In the genomic region with DNA sequence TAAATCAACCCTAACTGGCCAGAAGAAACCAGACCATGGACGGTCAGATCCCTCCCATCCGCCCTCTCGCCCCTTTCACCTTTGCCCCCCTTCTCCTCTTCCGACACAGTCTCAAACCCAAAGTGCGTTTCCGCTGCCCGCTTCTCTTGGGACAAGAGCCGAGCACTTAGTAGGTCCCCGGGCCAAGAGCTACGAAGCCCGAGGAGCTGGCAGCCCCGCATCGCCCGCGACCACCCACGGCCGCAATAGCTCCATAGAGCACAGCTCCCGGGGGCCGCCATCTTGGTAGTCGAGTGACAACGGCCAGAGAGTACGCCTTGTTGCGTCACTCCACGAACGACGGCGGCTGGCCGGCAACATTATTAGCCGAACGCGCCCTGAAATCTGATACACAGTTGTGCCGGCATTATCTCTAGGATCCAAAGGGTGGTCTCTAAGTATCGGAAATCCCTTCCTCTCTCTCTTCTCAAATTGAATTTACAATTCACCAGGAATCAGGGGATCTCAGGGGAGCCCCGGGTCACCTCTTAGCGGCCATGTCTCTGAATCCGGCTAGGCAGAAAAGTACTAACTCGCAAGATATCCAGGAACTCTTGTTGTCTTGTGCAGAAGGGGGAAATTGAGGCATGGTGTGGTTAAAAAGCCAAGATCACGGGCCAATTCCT, we compare ENCODE assay signal across 7 cellular contexts. TPM values are rescaled to one million over a fixed set of nuclear protein-coding genes. Genes with fewer than 3 reads are reported as not detected.
DNase-seq lines count a peak whose midpoint lies in the region; ATAC-seq, FAIRE-seq and TF ChIP-seq lines count a peak whose summit lies in the region.

A gene with protein sequence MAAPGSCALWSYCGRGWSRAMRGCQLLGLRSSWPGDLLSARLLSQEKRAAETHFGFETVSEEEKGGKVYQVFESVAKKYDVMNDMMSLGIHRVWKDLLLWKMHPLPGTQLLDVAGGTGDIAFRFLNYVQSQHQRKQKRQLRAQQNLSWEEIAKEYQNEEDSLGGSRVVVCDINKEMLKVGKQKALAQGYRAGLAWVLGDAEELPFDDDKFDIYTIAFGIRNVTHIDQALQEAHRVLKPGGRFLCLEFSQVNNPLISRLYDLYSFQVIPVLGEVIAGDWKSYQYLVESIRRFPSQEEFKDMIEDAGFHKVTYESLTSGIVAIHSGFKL (minus strand): TSS at position 298 of the 665 bp plus-strand sequence. CDS start 17 bp downstream, at position 281.

- peak; percentile 71 for FAIRE-seq in GM18507 (lab: Jason Lieb, UNC)

- H3K27me3 ChIP-seq in gastrocnemius medialis: no peaks in the 10 kb centered on the region

- H3K4me1 ChIP-seq in gastrocnemius medialis: peaks cover 5 to 9% of the 10 kb centered on the region in 2 donors

- H3K4me3 ChIP-seq in gastrocnemius medialis: peak within 1 kb of the TSS; percentile 72 to 93 (median 87)

- peak within 1 kb of the TSS; percentile 89 to 97 (median 96) for H3K27ac ChIP-seq in gastrocnemius medialis

- peak within 1 kb of the TSS; percentile 96 to 100 (median 100) for H3K4me3 Mint-ChIP-seq in brain

- no peaks in the 10 kb centered on the region for H3K36me3 ChIP-seq in gastrocnemius medialis

- intact Hi-C loops in gastrocnemius medialis (cut with DNase I; ENCODE audit: low total_unique reads): loop anchor here (2.0 kb wide), 2 partner anchors 32 to 90 kb away; a partner anchor contains a TSS

- peaks cover 8% of the 10 kb centered on the region for H3K27me3 Mint-ChIP-seq in brain

- no peaks in the 10 kb centered on the region for H3K9me3 ChIP-seq in gastrocnemius medialis

- no peaks in the 10 kb centered on the region for H3K9me3 Mint-ChIP-seq in brain

- in situ Hi-C loops in gastrocnemius medialis (cut with MboI; ENCODE audit: low sequenced_read_pairs in 4 of 4): no loop called here

- ATAC-seq in HG02970 (IDR thresholded peaks at IDR 0.05; ENCODE audit: low FRiP score, unreplicated experiment) (peak; percentile 63), gastrocnemius medialis (peak; percentile 92 to 96)

- peak within 1 kb of the TSS; percentile 96 to 100 (median 100) for H3K27ac Mint-ChIP-seq in brain

- H3K4me1 Mint-ChIP-seq in brain: peaks cover 22% of the 10 kb centered on the region

- peak; percentile 61 for DNase-seq in GM18507 (ENCODE audit: extremely low spot score, insufficient read length, low read depth)
- peak; percentile 88 to 90 for DNase-seq in NCI-H2081 (lab: John Stamatoyannopoulos, UW)
- peak; percentile 84 for DNase-seq in UCSD-AML1 (lab: John Stamatoyannopoulos, UW; ENCODE audit: unreplicated experiment)
- peak; percentile 75 for DNase-seq in iPS DF 4.7 (ENCODE audit: extremely low read depth, low spot score)
- peak; percentile 83 to 89 for DNase-seq in gastrocnemius medialis

- TF ChIP-seq CTCF in brain (conservative IDR thresholded peaks at IDR 0.05) (no peak), gastrocnemius medialis (IDR thresholded peaks at IDR 0.05 in 4 of 5, conservative IDR thresholded peaks at IDR 0.05 in 1 of 5) (peak in 1 of 5 experiments; percentile 11)

- TF ChIP-seq POLR2A in gastrocnemius medialis (IDR thresholded peaks at IDR 0.05): peak; percentile 27 to 47

- peaks cover 11% of the 10 kb centered on the region for H3K36me3 Mint-ChIP-seq in brain

RNA-seq across cellular contexts. Expression of the gene that starts here (rescaled TPM):
- 36.5 TPM for polyA plus RNA-seq in brain (ENCODE audit: insufficient read depth, low read depth, low replicate concordance)
- total RNA-seq in gastrocnemius medialis: 10 to 100 TPM; 34.5 to 47.3 (median 39.2) TPM

Comparison
In these comparisons a context has a peak if more than half of its experiments do, and no peak if none do; other contexts are left out.
1. Peak in every context shown above with its lines: DNase-seq, ATAC-seq, H3K4me3 ChIP-seq and H3K27ac ChIP-seq.